11 cellular contexts compared by ENCODE assay signal in the genomic region with DNA sequence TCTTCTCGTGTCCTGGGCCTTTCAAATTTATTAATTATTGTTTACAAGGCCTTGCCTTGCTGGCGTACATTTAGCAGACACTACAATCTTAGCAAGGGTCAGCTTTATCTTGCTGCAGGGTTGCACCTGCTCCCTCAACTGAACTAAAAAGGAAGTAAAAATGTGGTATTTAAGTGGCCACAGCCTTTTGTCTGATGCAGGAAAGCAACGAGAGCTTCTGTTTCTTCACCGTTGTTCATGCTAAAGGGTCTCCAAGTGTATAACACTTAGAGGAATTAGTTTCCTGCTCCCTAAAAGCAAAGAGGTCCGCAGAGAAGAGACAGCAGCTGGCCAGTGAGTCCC.
DNase-seq lines count a peak whose midpoint lies in the region; ATAC-seq, FAIRE-seq and TF ChIP-seq lines count a peak whose summit lies in the region.
"Had no signal": no experiment of that assay in that cellular context is flagged by ENCODE, and none has a peak within 500 bp of the region (broad histone marks: within the 10 kb centered on the region; RNA-seq: fewer than 3 reads in every experiment).

No MANE protein-coding gene starts in this region.

- H3K4me3 Mint-ChIP-seq in activated CD8-positive, alpha-beta T cell treated with anti-CD3 and anti-CD28 coated beads for 36 hours, result no peak overlapping the region
- H3K4me3 Mint-ChIP-seq in immature natural killer cell, result peak overlapping the region in 2 of 5 donors; percentile 17

- no peaks in the 10 kb centered on the region for H3K4me1 ChIP-seq in kidney (ENCODE audit: control insufficient read depth in 1 of 2, insufficient read depth in 1 of 2, low read depth in 1 of 2, low read length in 2 of 2)
- H3K4me1 ChIP-seq: testis had no signal

- DNase-seq in activated CD8-positive, alpha-beta T cell treated with anti-CD3 and anti-CD28 coated beads for 36 hours, result no peak
- DNase-seq in NCI-H526 treated with DMSO at 0.1 percent for 48 hours (lab: John Stamatoyannopoulos, UW) (no peak), HT-29 (ENCODE audit: low spot score) (no peak), immature natural killer cell (no peak), kidney (no peak)
- DNase-seq: activated effector memory CD4-positive, alpha-beta T cell treated with Interleukin-2 at 50 U/mL for 16 hours; testis had no signal

- FAIRE-seq in kidney (lab: Jason Lieb, UNC), result no peak
- FAIRE-seq: frontal cortex had no signal

- CTCF ChIA-PET in activated CD8-positive, alpha-beta T cell treated with anti-CD3 and anti-CD28 coated beads for 36 hours (lab: Charles Lee), result no interaction called here

- no peaks in the 10 kb centered on the region for H3K9me3 ChIP-seq in kidney (ENCODE audit: control insufficient read depth in 1 of 2, low read length in 2 of 2)
- H3K9me3 ChIP-seq: testis had no signal

- TF ChIP-seq CTCF in activated CD8-positive, alpha-beta T cell treated with anti-CD3 and anti-CD28 coated beads for 36 hours (IDR thresholded peaks at IDR 0.05), result no peak
- TF ChIP-seq CTCF in kidney (IDR thresholded peaks at IDR 0.05; ENCODE audit: borderline replicate concordance, extremely low read depth, insufficient read depth), result no peak

- no peak overlapping the region for H3K27ac ChIP-seq in kidney (ENCODE audit: low read depth in 2 of 2, low read length in 2 of 2)
- H3K27ac ChIP-seq: testis had no signal

- POLR2A ChIA-PET in activated CD8-positive, alpha-beta T cell treated with anti-CD3 and anti-CD28 coated beads for 36 hours (lab: Charles Lee), result interaction anchor here (1.0 to 1.4 kb wide), 3 partner anchors 11 to 63 kb away, joined by 3 to 5 read pairs (median 5); no protein-coding TSS in a partner anchor

- H3K36me3 ChIP-seq in kidney (ENCODE audit: control insufficient read depth in 1 of 2, insufficient read depth in 2 of 2, low read length in 2 of 2), result no peaks in the 10 kb centered on the region

- peaks cover 5% of the 10 kb centered on the region for H3K27me3 Mint-ChIP-seq in activated CD8-positive, alpha-beta T cell treated with anti-CD3 and anti-CD28 coated beads for 36 hours
- H3K27me3 Mint-ChIP-seq in immature natural killer cell (ENCODE audit: low read depth in 3 of 3), result peaks cover 0 to 2% (median 0%) of the 10 kb centered on the region in 3 donors

- no peak overlapping the region for H3K4me3 ChIP-seq in kidney (ENCODE audit: low read length in 2 of 2)
- H3K4me3 ChIP-seq: testis had no signal

- ATAC-seq in GM18519 (IDR thresholded peaks at IDR 0.05; ENCODE audit: low FRiP score, unreplicated experiment) (peak; percentile 53), GM21529 (IDR thresholded peaks at IDR 0.05; ENCODE audit: unreplicated experiment) (peak; percentile 42), HG03521 (IDR thresholded peaks at IDR 0.05; ENCODE audit: unreplicated experiment) (peak; percentile 53)
- ATAC-seq in activated CD8-positive, alpha-beta T cell treated with anti-CD3 and anti-CD28 coated beads for 36 hours, result no peak

- peaks cover 18% of the 10 kb centered on the region for H3K4me1 Mint-ChIP-seq in activated CD8-positive, alpha-beta T cell treated with anti-CD3 and anti-CD28 coated beads for 36 hours (ENCODE audit: low read depth)
- peaks cover 22 to 32% of the 10 kb centered on the region in 2 donors for H3K4me1 Mint-ChIP-seq in immature natural killer cell

- no peak overlapping the region for H3K9ac ChIP-seq in kidney (ENCODE audit: low read length in 2 of 2)

- intact Hi-C loops in activated CD8-positive, alpha-beta T cell treated with anti-CD3 and anti-CD28 coated beads for 36 hours (cut with micrococcal nuclease), result no loop called here
- intact Hi-C loops in kidney (cut with DNase I), result no loop called here

- H3K36me3 Mint-ChIP-seq in activated CD8-positive, alpha-beta T cell treated with anti-CD3 and anti-CD28 coated beads for 36 hours (ENCODE audit: low read depth), result peaks cover 2% of the 10 kb centered on the region
- no peaks in the 10 kb centered on the region for H3K36me3 Mint-ChIP-seq in immature natural killer cell

- H3K9me3 Mint-ChIP-seq in activated CD8-positive, alpha-beta T cell treated with anti-CD3 and anti-CD28 coated beads for 36 hours, result no peaks in the 10 kb centered on the region
- peaks cover 0 to 3% (median 0%) of the 10 kb centered on the region in 6 donors for H3K9me3 Mint-ChIP-seq in immature natural killer cell

- peak overlapping the region; percentile 57 for H3K27ac Mint-ChIP-seq in activated CD8-positive, alpha-beta T cell treated with anti-CD3 and anti-CD28 coated beads for 36 hours
- H3K27ac Mint-ChIP-seq in immature natural killer cell, result peak overlapping the region in 1 of 6 donors; percentile 62
